Comparison of ENCODE assay signal across 7 cellular contexts in the genomic region with DNA sequence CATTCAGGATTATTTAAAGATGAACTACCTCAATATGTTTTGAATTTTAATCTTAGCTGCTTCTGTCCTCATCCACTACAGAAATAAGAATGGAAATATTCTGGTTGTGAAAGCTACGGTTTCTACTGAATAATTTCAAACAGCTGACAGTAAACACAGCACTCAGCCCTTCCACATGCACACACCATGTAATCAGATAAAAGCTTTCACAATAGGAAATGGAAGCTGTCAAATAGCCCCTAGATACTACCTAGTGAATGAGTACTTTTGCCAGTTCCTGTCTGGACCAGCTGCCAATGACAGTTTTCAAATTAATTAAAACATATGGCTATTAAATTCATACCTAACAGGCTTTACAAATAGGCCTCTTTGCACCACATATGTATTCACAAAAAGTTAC.
DNase-seq lines count a peak whose midpoint lies in the region; ATAC-seq and TF ChIP-seq lines count a peak whose summit lies in the region.

No MANE protein-coding gene starts in this region.

- ATAC-seq in GM18907 (IDR thresholded peaks at IDR 0.05; ENCODE audit: unreplicated experiment), result peak; percentile 97
- ATAC-seq in HG03442 (IDR thresholded peaks at IDR 0.05; ENCODE audit: unreplicated experiment), result peak; percentile 49
- peak; percentile 37 for ATAC-seq in left lung
- no peak for ATAC-seq in stimulated activated memory B cell treated with anti-CD40 and anti-IgM and Interleukin-4, amounts not matched to agents 10 μg/mL and 1 μg/mL and 100 μg/mL, for 72 hours
- no peak for ATAC-seq in HG03520 (IDR thresholded peaks at IDR 0.05; ENCODE audit: unreplicated experiment)
- ATAC-seq in GM21529 (IDR thresholded peaks at IDR 0.05; ENCODE audit: unreplicated experiment), result no peak

- H3K4me3 ChIP-seq in OCI-LY7 (ENCODE audit: low read depth, low read length, poor library complexity, severe bottlenecking) (no peak overlapping the region), left lung (no peak overlapping the region)

- H3K9me3 ChIP-seq in OCI-LY7 (ENCODE audit: low read length), result no peaks in the 10 kb centered on the region
- no peaks in the 10 kb centered on the region for H3K9me3 ChIP-seq in left lung

- POLR2A ChIA-PET in OCI-LY7 (lab: Charles Lee), result interaction anchor here (0.7 to 1.4 kb wide), 4 partner anchors 10 to 83 kb away, joined by 3 to 4 read pairs (median 3); no protein-coding TSS in a partner anchor

- peaks cover 9% of the 10 kb centered on the region; the same call in 1 of the 2 replicates for H4K20me1 ChIP-seq in OCI-LY7 (ENCODE audit: insufficient read depth, low read length)

- DNase-seq in OCI-LY7 (ENCODE audit: low spot score) (peak; percentile 46), left lung (no peak)

- H3K4me1 ChIP-seq in OCI-LY7 (ENCODE audit: insufficient read depth, low read length, poor library complexity, severe bottlenecking), result peaks cover 14% of the 10 kb centered on the region
- peaks cover 0 to 12% of the 10 kb centered on the region in 2 donors for H3K4me1 ChIP-seq in left lung

- peaks cover 25% of the 10 kb centered on the region; the same call in 1 of the 2 replicates for H3K79me2 ChIP-seq in OCI-LY7 (ENCODE audit: insufficient read depth, low read depth, low read length)

- H3K27me3 Mint-ChIP-seq in stimulated activated memory B cell treated with anti-CD40 and anti-IgM and Interleukin-4, amounts not matched to agents 10 μg/mL and 1 μg/mL and 100 μg/mL, for 72 hours, result no peaks in the 10 kb centered on the region

- no peaks in the 10 kb centered on the region for H3K27me3 ChIP-seq in left lung

- H3K4me3 Mint-ChIP-seq in stimulated activated memory B cell treated with anti-CD40 and anti-IgM and Interleukin-4, amounts not matched to agents 10 μg/mL and 1 μg/mL and 100 μg/mL, for 72 hours, result no peak overlapping the region

- no TSS peak for BruUV-seq in OCI-LY7 (replicated peaks; lab: Mats Ljungman, UMichigan)

- no peaks in the 10 kb centered on the region for H3K9me2 ChIP-seq in OCI-LY7 (ENCODE audit: insufficient read depth, low read length)

- H3K4me1 Mint-ChIP-seq in stimulated activated memory B cell treated with anti-CD40 and anti-IgM and Interleukin-4, amounts not matched to agents 10 μg/mL and 1 μg/mL and 100 μg/mL, for 72 hours, result no peaks in the 10 kb centered on the region

- no peak overlapping the region for H3K4me2 ChIP-seq in OCI-LY7 (ENCODE audit: low read length)

- H3K9me3 Mint-ChIP-seq in stimulated activated memory B cell treated with anti-CD40 and anti-IgM and Interleukin-4, amounts not matched to agents 10 μg/mL and 1 μg/mL and 100 μg/mL, for 72 hours, result no peaks in the 10 kb centered on the region

- TF ChIP-seq CTCF in OCI-LY7 (conservative IDR thresholded peaks at IDR 0.05; ENCODE audit: low read length) (no peak), left lung (IDR thresholded peaks at IDR 0.05) (no peak)

- H3K36me3 ChIP-seq in OCI-LY7 (ENCODE audit: insufficient read depth, low read length) (peaks cover 22% of the 10 kb centered on the region; the same call in 1 of the 2 replicates), left lung (no peaks in the 10 kb centered on the region)

- H2AFZ ChIP-seq in OCI-LY7 (ENCODE audit: low read length), result no peak overlapping the region

- CTCF ChIA-PET in OCI-LY7 (lab: Charles Lee; ENCODE audit: unreplicated experiment), result no interaction called here

- intact Hi-C loops in OCI-LY7 (cut with micrococcal nuclease; ENCODE audit: unreplicated experiment) (no loop called here), left lung (cut with DNase I) (no loop called here)

- H3K27ac Mint-ChIP-seq in stimulated activated memory B cell treated with anti-CD40 and anti-IgM and Interleukin-4, amounts not matched to agents 10 μg/mL and 1 μg/mL and 100 μg/mL, for 72 hours, result no peak overlapping the region

- peaks cover 17% of the 10 kb centered on the region for H3K36me3 Mint-ChIP-seq in stimulated activated memory B cell treated with anti-CD40 and anti-IgM and Interleukin-4, amounts not matched to agents 10 μg/mL and 1 μg/mL and 100 μg/mL, for 72 hours

- H3K27ac ChIP-seq in OCI-LY7 (ENCODE audit: low read depth, low read length, poor library complexity, severe bottlenecking), result no peak overlapping the region
- no peak overlapping the region for H3K27ac ChIP-seq in left lung

Comparison
In these comparisons a context has a peak if more than half of its experiments do, and no peak if none do; other contexts are left out.
1. ATAC-seq: peak in GM18907 (single experiment), HG03442 (single experiment) and left lung (single experiment); none in stimulated activated memory B cell treated with anti-CD40 and anti-IgM and Interleukin-4, amounts not matched to agents 10 μg/mL and 1 μg/mL and 100 μg/mL, for 72 hours (single experiment), HG03520 (single experiment) and GM21529 (single experiment).